Comparison of ENCODE assay signal across 1 cellular context in genomic region chr6:139474145-139475108, GRCh38.
TF ChIP-seq lines count a peak whose summit lies in the region.

No MANE protein-coding gene starts in this region.

TF ChIP-seq in K562, 482 proteins besides CTCF, POLR2A, EP300 and RAD21 (continued from another document and continues in another):
- peak; percentile 59; the same call in 1 of the 2 replicates for TF ChIP-seq ZBTB40 (IDR thresholded peaks at IDR 0.05)
- no peak for TF ChIP-seq ZBTB40 (CRISPR knock-in tag; IDR thresholded peaks at IDR 0.05)
- TF ChIP-seq ZNF143 (CRISPR knock-in tag; IDR thresholded peaks at IDR 0.05): no peak
- no peak for TF ChIP-seq ID3 (CRISPR knock-in tag; IDR thresholded peaks at IDR 0.05)
- no peak for TF ChIP-seq ID3 (tag; IDR thresholded peaks at IDR 0.05)
- no peak for TF ChIP-seq ZNF79 (CRISPR knock-in tag; IDR thresholded peaks at IDR 0.05; ENCODE audit: low read depth)
- no peak for TF ChIP-seq GATA2 (CRISPR knock-in tag; IDR thresholded peaks at IDR 0.05)
- no peak for TF ChIP-seq ZNF609 (CRISPR knock-in tag; IDR thresholded peaks at IDR 0.05; ENCODE audit: borderline replicate concordance)
- no peak for TF ChIP-seq KAT8 (IDR thresholded peaks at IDR 0.05; ENCODE audit: low read depth)
- no peak for TF ChIP-seq PRMT5 (CRISPR knock-in tag; IDR thresholded peaks at IDR 0.05)
- TF ChIP-seq PURB (CRISPR knock-in tag; IDR thresholded peaks at IDR 0.05; ENCODE audit: low read depth): no peak
- 0 out of 2 replicates have a peak, but pooled peaks have one; percentile 27 for TF ChIP-seq ATF6 (CRISPR knock-in tag; IDR thresholded peaks at IDR 0.05)
- no peak for TF ChIP-seq NCOR1 (IDR thresholded peaks at IDR 0.05)
- TF ChIP-seq ZNF57 (CRISPR knock-in tag; IDR thresholded peaks at IDR 0.05): no peak
- no peak for TF ChIP-seq IRF2 (CRISPR knock-in tag; IDR thresholded peaks at IDR 0.05)
- TF ChIP-seq SAFB (IDR thresholded peaks at IDR 0.05; ENCODE audit: borderline replicate concordance, low read depth, low read length): no peak
- TF ChIP-seq ESRRA (IDR thresholded peaks at IDR 0.05; ENCODE audit: borderline replicate concordance, low read depth): no peak
- no peak for TF ChIP-seq ZNF561 (CRISPR knock-in tag; conservative IDR thresholded peaks at IDR 0.05)
- peak; percentile 28 for TF ChIP-seq DACH1 (IDR thresholded peaks at IDR 0.05; ENCODE audit: partially characterized antibody)
- TF ChIP-seq FOXJ3 (CRISPR knock-in tag; IDR thresholded peaks at IDR 0.05): no peak
- peak; percentile 79 for TF ChIP-seq FOXJ2 (tag; IDR thresholded peaks at IDR 0.05)
- TF ChIP-seq POLR2G (IDR thresholded peaks at IDR 0.05; ENCODE audit: low read depth, low read length): no peak
- no peak for TF ChIP-seq TAF9B (IDR thresholded peaks at IDR 0.05; ENCODE audit: partially characterized antibody)
- no peak for TF ChIP-seq TFAP4 (CRISPR knock-in tag; IDR thresholded peaks at IDR 0.05; ENCODE audit: borderline replicate concordance)
- TF ChIP-seq ZNF121 (CRISPR knock-in tag; conservative IDR thresholded peaks at IDR 0.05): no peak
- no peak for TF ChIP-seq ZNF354B (CRISPR knock-in tag; IDR thresholded peaks at IDR 0.05)
- TF ChIP-seq JUND (IDR thresholded peaks at IDR 0.05; ENCODE audit: borderline replicate concordance, low read depth, low read length): no peak
- TF ChIP-seq JUND (tag; IDR thresholded peaks at IDR 0.05; ENCODE audit: borderline replicate concordance, low read depth, low read length): peak; percentile 8; the same call in 1 of the 3 replicates
- peak; percentile 39; the same call in 1 of the 2 replicates for TF ChIP-seq VEZF1 (CRISPR knock-in tag; IDR thresholded peaks at IDR 0.05)
- TF ChIP-seq ATF4 (CRISPR knock-in tag; IDR thresholded peaks at IDR 0.05): no peak
- no peak for TF ChIP-seq NEUROD1 (IDR thresholded peaks at IDR 0.05; ENCODE audit: borderline replicate concordance, low read depth, low read length, partially characterized antibody)
- TF ChIP-seq HBP1 (CRISPR knock-in tag; IDR thresholded peaks at IDR 0.05): 0 out of 2 replicates have a peak, but pooled peaks have one; percentile 36
- TF ChIP-seq CLOCK (CRISPR knock-in tag; IDR thresholded peaks at IDR 0.05; ENCODE audit: borderline replicate concordance): no peak
- peak; percentile 18; the same call in 1 of the 2 replicates for TF ChIP-seq NCOA1 (IDR thresholded peaks at IDR 0.05; ENCODE audit: low read depth)
- TF ChIP-seq ZNF253 (CRISPR knock-in tag; conservative IDR thresholded peaks at IDR 0.05): no peak
